14 cellular contexts compared by ENCODE assay signal in the genomic region with DNA sequence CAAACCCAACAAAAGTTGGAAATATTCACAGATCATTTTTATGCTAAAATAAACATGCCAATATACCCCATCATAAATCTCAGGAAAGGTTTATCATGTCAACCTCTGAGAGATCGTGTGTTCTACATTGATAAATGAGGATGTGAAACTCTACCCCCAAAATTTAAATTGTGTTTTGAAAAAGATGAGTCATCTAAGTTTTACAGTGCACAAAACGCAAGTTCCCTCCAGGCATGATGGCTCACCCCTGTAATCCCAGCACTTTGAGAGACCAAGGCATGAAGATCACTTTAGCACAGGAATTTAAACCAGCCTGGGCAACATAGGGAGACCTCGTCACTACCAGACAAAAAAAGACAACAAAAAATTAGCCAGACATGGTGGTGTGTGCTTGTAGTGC.
"Had no signal": no experiment of that assay in that cellular context is flagged by ENCODE, and none has a peak within 500 bp of the region (broad histone marks: within the 10 kb centered on the region; RNA-seq: fewer than 3 reads in every experiment).

No MANE protein-coding gene starts in this region.

- DNase-seq: activated CD4-positive, alpha-beta memory T cell treated with anti-CD3 and anti-CD28 coated beads, Interleukin-2, amount 10 ng/mL, durations not matched to agents 7 days and 5 days; activated CD4-positive, alpha-beta T cell treated with anti-CD3 and anti-CD28 coated beads for 4 hours; activated CD8-positive, alpha-beta memory T cell treated with anti-CD3 and anti-CD28 coated beads, Interleukin-2, amount 50 U/mL, for 4 hours; activated effector memory CD4-positive, alpha-beta T cell treated with anti-CD3 and anti-CD28 coated beads, Interleukin-2, amount 50 U/mL, for 16 hours; activated T-cell treated with anti-CD3 and anti-CD28 coated beads, Interleukin-2, amount 50 U/mL, for 48 hours; adrenal gland; dorsolateral prefrontal cortex; endodermal cell; erythroblast; midbrain; ovary; stimulated activated naive CD8-positive, alpha-beta T cell treated with anti-CD3 and anti-CD28 coated beads, Interleukin-15, amount 100 ng/mL, for 72 hours; upper lobe of left lung; WERI-Rb-1 had no signal
